20 cellular contexts compared by ENCODE assay signal in genomic region chr1:14443164-14443787, GRCh38.
A peak's percentile ranks its signal among the peaks of the same experiment; 100 is the strongest.
DNase-seq lines count a peak whose midpoint lies in the region; ATAC-seq, FAIRE-seq and TF ChIP-seq lines count a peak whose summit lies in the region.
"Had no signal": no experiment of that assay in that cellular context is flagged by ENCODE, and none has a peak within 500 bp of the region (broad histone marks: within the 10 kb centered on the region; RNA-seq: fewer than 3 reads in every experiment).

No MANE protein-coding gene starts in this region.

- no peaks in the 10 kb centered on the region for H3K27me3 ChIP-seq in BLaER1
- no peaks in the 10 kb centered on the region for H3K27me3 ChIP-seq in astrocyte (ENCODE audit: insufficient read depth, low read length)
- peaks cover 0 to 6% of the 10 kb centered on the region in 2 donors for H3K27me3 ChIP-seq in left lung
- H3K27me3 ChIP-seq: gastrocnemius medialis, testis had no signal

- H3K9ac ChIP-seq in BLaER1 = no peak overlapping the region
- no peak overlapping the region for H3K9ac ChIP-seq in astrocyte (ENCODE audit: low read length)

- peak; percentile 6 for DNase-seq in HFF-Myc (ENCODE audit: extremely low read depth, low read depth)
- DNase-seq in astrocyte (ENCODE audit: low read depth) = peak; percentile 18
- DNase-seq in left kidney (ENCODE audit: low read depth, low spot score) = peak; percentile 29
- DNase-seq in stimulated activated CD4-positive, alpha-beta T cell treated with anti-CD3 and anti-CD28 coated beads, Interleukin-4, amount 100 ng/mL, for 24 hours = no peak
- DNase-seq in left lung = no peak
- DNase-seq: activated CD4-positive, alpha-beta T cell treated with anti-CD3 and anti-CD28 coated beads, Interleukin-2, amount 50 U/mL, for 4 hours; activated naive CD8-positive, alpha-beta T cell treated with anti-CD3 and anti-CD28 coated beads, Interleukin-2, amount 10 ng/mL, durations not matched to agents 7 days and 5 days; activated T-cell treated with anti-CD3 and anti-CD28 coated beads, Interleukin-2, amount 50 U/mL, for 4 hours; DND-41; gastrocnemius medialis; GOT3; NCI-H1092; occipital lobe; stimulated activated CD4-positive, alpha-beta T cell treated with anti-CD3 and anti-CD28 coated beads, Interleukin-2, amount 100 ng/mL, for 48 hours; testis had no signal

- H2AFZ ChIP-seq in astrocyte (ENCODE audit: low read depth, low read length) = no peak overlapping the region

- no peak overlapping the region for H3K4me3 Mint-ChIP-seq in astrocyte (ENCODE audit: unreplicated experiment)
- H3K4me3 Mint-ChIP-seq: activated naive CD8-positive, alpha-beta T cell treated with anti-CD3 and anti-CD28 coated beads, Interleukin-2, amount 10 ng/mL, durations not matched to agents 7 days and 5 days; activated T-cell treated with anti-CD3 and anti-CD28 coated beads, Interleukin-2, amount 50 U/mL, for 4 hours; memory B cell had no signal

- ATAC-seq in HG03135 (IDR thresholded peaks at IDR 0.05; ENCODE audit: unreplicated experiment) (no peak), left lung (no peak), GM18505 (IDR thresholded peaks at IDR 0.05; ENCODE audit: unreplicated experiment) (no peak)
- ATAC-seq: activated T-cell treated with anti-CD3 and anti-CD28 coated beads, Interleukin-2, amount 50 U/mL, for 4 hours; gastrocnemius medialis; sciatic nerve had no signal

- no peaks in the 10 kb centered on the region for H3K36me3 Mint-ChIP-seq in astrocyte (ENCODE audit: low read depth, unreplicated experiment)
- H3K36me3 Mint-ChIP-seq: activated naive CD8-positive, alpha-beta T cell treated with anti-CD3 and anti-CD28 coated beads, Interleukin-2, amount 10 ng/mL, durations not matched to agents 7 days and 5 days; memory B cell had no signal

- H3K79me2 ChIP-seq in astrocyte (ENCODE audit: insufficient read depth, low read length) = no peaks in the 10 kb centered on the region

- TF ChIP-seq CTCF in HFF-Myc (IDR thresholded peaks at IDR 0.05; ENCODE audit: low read depth, low read length, missing control alignments) = no peak
- no peak for TF ChIP-seq CTCF in astrocyte (IDR thresholded peaks at IDR 0.05; ENCODE audit: insufficient read depth, low read depth, low read length)
- no peak for TF ChIP-seq CTCF in left lung (IDR thresholded peaks at IDR 0.05)

- no peak overlapping the region for H3K27ac ChIP-seq in BLaER1
- H3K27ac ChIP-seq in astrocyte (ENCODE audit: low read depth, low read length) = no peak overlapping the region
- H3K27ac ChIP-seq in left lung = no peak overlapping the region
- H3K27ac ChIP-seq: gastrocnemius medialis, testis had no signal

- H3K9me3 Mint-ChIP-seq in astrocyte (ENCODE audit: unreplicated experiment) = no peaks in the 10 kb centered on the region
- H3K9me3 Mint-ChIP-seq: activated naive CD8-positive, alpha-beta T cell treated with anti-CD3 and anti-CD28 coated beads, Interleukin-2, amount 10 ng/mL, durations not matched to agents 7 days and 5 days; activated T-cell treated with anti-CD3 and anti-CD28 coated beads, Interleukin-2, amount 50 U/mL, for 4 hours had no signal

- H3K36me3 ChIP-seq in BLaER1 (no peaks in the 10 kb centered on the region), astrocyte (ENCODE audit: insufficient read depth, low read length) (no peaks in the 10 kb centered on the region), left lung (no peaks in the 10 kb centered on the region)
- H3K36me3 ChIP-seq: gastrocnemius medialis had no signal

- H3K4me1 ChIP-seq in BLaER1 = peaks cover 12% of the 10 kb centered on the region
- peaks cover 32% of the 10 kb centered on the region for H3K4me1 ChIP-seq in astrocyte (ENCODE audit: insufficient read depth, low read length)
- H3K4me1 ChIP-seq in left lung = no peaks in the 10 kb centered on the region
- H3K4me1 ChIP-seq: gastrocnemius medialis, testis had no signal

- intact Hi-C loops in left lung (cut with DNase I) = no loop called here

- H3K4me3 ChIP-seq in BLaER1 = no peak overlapping the region
- no peak overlapping the region for H3K4me3 ChIP-seq in HFF-Myc (replicated peaks; ENCODE audit: low read depth, low read length)
- H3K4me3 ChIP-seq in astrocyte (ENCODE audit: insufficient read depth, low read depth, low read length) = no peak overlapping the region
- H3K4me3 ChIP-seq in left lung = no peak overlapping the region
- H3K4me3 ChIP-seq: gastrocnemius medialis, testis had no signal

- peaks cover 16% of the 10 kb centered on the region for H3K27me3 Mint-ChIP-seq in astrocyte (ENCODE audit: low read depth, unreplicated experiment)
- H3K27me3 Mint-ChIP-seq: activated naive CD8-positive, alpha-beta T cell treated with anti-CD3 and anti-CD28 coated beads, Interleukin-2, amount 10 ng/mL, durations not matched to agents 7 days and 5 days had no signal

- no peak for FAIRE-seq in astrocyte (lab: Jason Lieb, UNC)

- no peaks in the 10 kb centered on the region for H3K9me3 ChIP-seq in BLaER1
- H3K9me3 ChIP-seq in astrocyte (ENCODE audit: insufficient read depth, low read depth, low read length) = no peaks in the 10 kb centered on the region
- H3K9me3 ChIP-seq in left lung = no peaks in the 10 kb centered on the region
- H3K9me3 ChIP-seq: gastrocnemius medialis, testis had no signal

- no peak overlapping the region for H3K27ac Mint-ChIP-seq in astrocyte (ENCODE audit: unreplicated experiment)
- H3K27ac Mint-ChIP-seq: activated naive CD8-positive, alpha-beta T cell treated with anti-CD3 and anti-CD28 coated beads, Interleukin-2, amount 10 ng/mL, durations not matched to agents 7 days and 5 days; memory B cell had no signal

- H3K4me1 Mint-ChIP-seq in astrocyte (ENCODE audit: low read depth, unreplicated experiment) = no peaks in the 10 kb centered on the region
- H3K4me1 Mint-ChIP-seq: activated naive CD8-positive, alpha-beta T cell treated with anti-CD3 and anti-CD28 coated beads, Interleukin-2, amount 10 ng/mL, durations not matched to agents 7 days and 5 days; memory B cell had no signal

- H3K4me2 ChIP-seq in BLaER1 (peak overlapping the region; percentile 53), astrocyte (ENCODE audit: low read length) (peak overlapping the region; percentile 44)

- no peak for TF ChIP-seq POLR2A in GM18505 (IDR thresholded peaks at IDR 0.05; ENCODE audit: borderline replicate concordance, extremely low read depth, insufficient read depth, insufficient read length)

- H4K20me1 ChIP-seq in BLaER1 (no peaks in the 10 kb centered on the region), astrocyte (ENCODE audit: insufficient read depth, low read length) (no peaks in the 10 kb centered on the region)

Comparison
In these comparisons a context has a peak if more than half of its experiments do, and no peak if none do; other contexts are left out.
1. DNase-seq: peak in HFF-Myc (single experiment), astrocyte (single experiment) and left kidney (single experiment); none in stimulated activated CD4-positive, alpha-beta T cell treated with anti-CD3 and anti-CD28 coated beads, Interleukin-4, amount 100 ng/mL, for 24 hours (single experiment) and left lung (0 of 2).